1 cellular context compared by ENCODE assay signal in genomic region chr1:62423580-62424242, GRCh38.
TF ChIP-seq lines count a peak whose summit lies in the region.

No MANE protein-coding gene starts in this region.

TF ChIP-seq in HepG2, 621 proteins besides CTCF, POLR2A, EP300 and RAD21 (continued from another document and continues in another):
- TF ChIP-seq DRAP1 (CRISPR knock-in tag; IDR thresholded peaks at IDR 0.05) (peak; percentile 41; the same call in 1 of the 2 replicates), GLI4 (CRISPR knock-in tag; IDR thresholded peaks at IDR 0.05; ENCODE audit: borderline replicate concordance) (no peak), SNAPC5 (CRISPR knock-in tag; IDR thresholded peaks at IDR 0.05; ENCODE audit: borderline replicate concordance) (0 out of 2 replicates have a peak, but pooled peaks have one; percentile 29), REPIN1 (CRISPR knock-in tag; IDR thresholded peaks at IDR 0.05; ENCODE audit: borderline replicate concordance, low read depth) (peak; percentile 75; the same call in 1 of the 2 replicates), ZNF766 (CRISPR knock-in tag; IDR thresholded peaks at IDR 0.05; ENCODE audit: borderline replicate concordance) (peak; percentile 88; the same call in 1 of the 2 replicates), ZNF280D (CRISPR knock-in tag; IDR thresholded peaks at IDR 0.05) (peak; percentile 89), IKZF1 (IDR thresholded peaks at IDR 0.05) (no peak), TRIM24 (CRISPR knock-in tag; IDR thresholded peaks at IDR 0.05) (peak; percentile 18; the same call in 1 of the 2 replicates), CREB3 (CRISPR knock-in tag; IDR thresholded peaks at IDR 0.05) (peak; percentile 80; the same call in 1 of the 2 replicates), SMAD3 (CRISPR knock-in tag; IDR thresholded peaks at IDR 0.05) (peak; percentile 90; the same call in 1 of the 2 replicates), ZEB1 (IDR thresholded peaks at IDR 0.05; ENCODE audit: insufficient replicate concordance, low read depth) (no peak), NFYC (CRISPR knock-in tag; IDR thresholded peaks at IDR 0.05) (peak; percentile 65), DNMT3B (CRISPR knock-in tag; conservative IDR thresholded peaks at IDR 0.05) (0 out of 2 replicates have a peak, but pooled peaks have one; percentile 32), ZFY (CRISPR knock-in tag; IDR thresholded peaks at IDR 0.05) (peak; percentile 81), PRMT3 (CRISPR knock-in tag; IDR thresholded peaks at IDR 0.05; ENCODE audit: borderline replicate concordance, low read depth) (no peak), SNAI1 (CRISPR knock-in tag; IDR thresholded peaks at IDR 0.05; ENCODE audit: borderline replicate concordance) (0 out of 2 replicates have a peak, but pooled peaks have one; percentile 25), FOXK2 (IDR thresholded peaks at IDR 0.05) (no peak), YEATS2 (CRISPR knock-in tag; IDR thresholded peaks at IDR 0.05; ENCODE audit: borderline replicate concordance) (peak; percentile 78; the same call in 1 of the 2 replicates), ZNF564 (CRISPR knock-in tag; IDR thresholded peaks at IDR 0.05) (peak; percentile 66; the same call in 1 of the 2 replicates), ZSCAN9 (CRISPR knock-in tag; IDR thresholded peaks at IDR 0.05; ENCODE audit: borderline replicate concordance) (peak; percentile 59; the same call in 1 of the 2 replicates), ZMYM3 (CRISPR knock-in tag; IDR thresholded peaks at IDR 0.05) (peak; percentile 82), SNAPC4 (CRISPR knock-in tag; IDR thresholded peaks at IDR 0.05) (0 out of 2 replicates have a peak, but pooled peaks have one; percentile 70), ZSCAN29 (CRISPR knock-in tag; conservative IDR thresholded peaks at IDR 0.05) (no peak), WIZ (CRISPR knock-in tag; IDR thresholded peaks at IDR 0.05) (no peak), PRPF4 (IDR thresholded peaks at IDR 0.05; ENCODE audit: low read depth, low read length, poor library complexity, severe bottlenecking) (no peak), POLR2AphosphoS2 (IDR thresholded peaks at IDR 0.05; ENCODE audit: low read depth, low read length) (no peak), JUND (CRISPR knock-in tag; IDR thresholded peaks at IDR 0.05) (peak; percentile 67), GABPA (IDR thresholded peaks at IDR 0.05; ENCODE audit: low read depth, low read length) (no peak), GABPA (CRISPR knock-in tag; IDR thresholded peaks at IDR 0.05; ENCODE audit: low read depth) (peak; percentile 30), CREBL2 (CRISPR knock-in tag; IDR thresholded peaks at IDR 0.05; ENCODE audit: borderline replicate concordance) (peak; percentile 40; the same call in 1 of the 2 replicates), ZC3H13 (CRISPR knock-in tag; IDR thresholded peaks at IDR 0.05) (no peak), KMT2B (CRISPR knock-in tag; IDR thresholded peaks at IDR 0.05) (peak; percentile 50), ZBTB7A (CRISPR knock-in tag; IDR thresholded peaks at IDR 0.05) (peak; percentile 65; the same call in 1 of the 2 replicates), PHB2 (IDR thresholded peaks at IDR 0.05; ENCODE audit: partially characterized antibody) (no peak), AFF4 (CRISPR knock-in tag; IDR thresholded peaks at IDR 0.05) (0 out of 2 replicates have a peak, but pooled peaks have one; percentile 45), AGO1 (IDR thresholded peaks at IDR 0.05; ENCODE audit: low read depth, low read length, poor library complexity, severe bottlenecking) (no peak), ZNF660 (CRISPR knock-in tag; IDR thresholded peaks at IDR 0.05; ENCODE audit: borderline replicate concordance, low read depth) (no peak), ZNF20 (CRISPR knock-in tag; IDR thresholded peaks at IDR 0.05) (no peak), ZNF781 (CRISPR knock-in tag; IDR thresholded peaks at IDR 0.05; ENCODE audit: borderline replicate concordance, not compliant biosample characterization) (peak; percentile 63), LCORL (IDR thresholded peaks at IDR 0.05) (no peak), LCORL (CRISPR knock-in tag; IDR thresholded peaks at IDR 0.05) (no peak), ATF3 (CRISPR knock-in tag; IDR thresholded peaks at IDR 0.05) (peak; percentile 92), SP4 (CRISPR knock-in tag; IDR thresholded peaks at IDR 0.05) (peak; percentile 65), ZFP62 (CRISPR knock-in tag; IDR thresholded peaks at IDR 0.05) (no peak), ZNF687 (CRISPR knock-in tag; IDR thresholded peaks at IDR 0.05) (peak; percentile 82), MEIS1 (CRISPR knock-in tag; IDR thresholded peaks at IDR 0.05; ENCODE audit: borderline replicate concordance) (no peak)
